In genomic region chr1:221804303-221804702, GRCh38 we compare ENCODE assay signal across 19 cellular contexts.
DNase-seq lines count a peak whose midpoint lies in the region; ATAC-seq and TF ChIP-seq lines count a peak whose summit lies in the region.
"Had no signal": no experiment of that assay in that cellular context is flagged by ENCODE, and none has a peak within 500 bp of the region (broad histone marks: within the 10 kb centered on the region; RNA-seq: fewer than 3 reads in every experiment).

No MANE protein-coding gene starts in this region.

- no peaks in the 10 kb centered on the region for H3K9me3 ChIP-seq in IMR-90 (ENCODE audit: control insufficient read depth, insufficient read depth, low read length)
- H3K9me3 ChIP-seq in body of pancreas = no peaks in the 10 kb centered on the region
- peaks cover 0 to 7% (median 3%) of the 10 kb centered on the region in 4 donors for H3K9me3 ChIP-seq in stomach
- H3K9me3 ChIP-seq: A549 had no signal

- no peaks in the 10 kb centered on the region for H3K27me3 Mint-ChIP-seq in activated naive CD8-positive, alpha-beta T cell treated with anti-CD3 and anti-CD28 coated beads, Interleukin-2, amount 50 U/mL, for 24 hours
- H3K27me3 Mint-ChIP-seq: CD4-positive, alpha-beta T cell had no signal

- H3K9ac ChIP-seq in IMR-90 (ENCODE audit: low read depth, low read length) = no peak overlapping the region
- H3K9ac ChIP-seq: GM23248 had no signal

- H3K79me1 ChIP-seq in IMR-90 (ENCODE audit: low read depth in 1 of 2, low read length in 2 of 2) = no peaks in the 10 kb centered on the region

- H2BK5ac ChIP-seq in IMR-90 (ENCODE audit: low read depth, low read length, poor library complexity, severe bottlenecking) = no peak overlapping the region

- TF ChIP-seq POLR2A in IMR-90 (IDR thresholded peaks at IDR 0.05; ENCODE audit: low read depth, low read length) (no peak), body of pancreas (IDR thresholded peaks at IDR 0.05) (no peak), stomach (IDR thresholded peaks at IDR 0.05) (no peak)

- H3K36me3 ChIP-seq in IMR-90 (ENCODE audit: control insufficient read depth, insufficient read depth, low read length) = no peaks in the 10 kb centered on the region
- H3K36me3 ChIP-seq in body of pancreas (replicated peaks in 1 of 2; ENCODE audit: insufficient read depth in 1 of 2, low read depth in 2 of 2) = no peaks in the 10 kb centered on the region
- no peaks in the 10 kb centered on the region for H3K36me3 ChIP-seq in stomach
- H3K36me3 ChIP-seq: HAP-1 had no signal

- ATAC-seq in IMR-90 (ENCODE audit: low read depth) (no peak), body of pancreas (peak; percentile 92), GM18511 (IDR thresholded peaks at IDR 0.05; ENCODE audit: unreplicated experiment) (no peak)
- ATAC-seq in activated naive CD8-positive, alpha-beta T cell treated with anti-CD3 and anti-CD28 coated beads, Interleukin-2, amount 50 U/mL, for 24 hours = no peak
- ATAC-seq: A549, GM12878 had no signal

- in situ Hi-C loops in IMR-90 (cut with MboI; ENCODE audit: low sequenced_read_pairs) = no loop called here

- H2BK15ac ChIP-seq in IMR-90 (ENCODE audit: low read depth, low read length) = peak overlapping the region; percentile 79; the same call in 2 of the 3 replicates

- CTCF ChIA-PET in IMR-90 (lab: Yijun Ruan, JAX) = no interaction called here

- H4K20me1 ChIP-seq in IMR-90 (ENCODE audit: insufficient read depth, low read length) = no peaks in the 10 kb centered on the region

- no peak overlapping the region for H3K4me2 ChIP-seq in IMR-90 (ENCODE audit: low read depth, low read length)
- H3K4me2 ChIP-seq: A549 had no signal

- H2AK9ac ChIP-seq in IMR-90 (replicated peaks; ENCODE audit: low read depth, low read length, poor library complexity) = no peak overlapping the region

- H2AK5ac ChIP-seq in IMR-90 (ENCODE audit: low read depth, low read length) = no peak overlapping the region

- no peak overlapping the region for H3K14ac ChIP-seq in IMR-90 (replicated peaks; ENCODE audit: low read depth, low read length)

- TF ChIP-seq EP300 in stomach (IDR thresholded peaks at IDR 0.05) = no peak

- H4K8ac ChIP-seq in IMR-90 (ENCODE audit: low read depth in 2 of 2, low read length in 2 of 2) = no peak overlapping the region; a peak in 1 of 4 replicates

- no peak for TF ChIP-seq CTCF in IMR-90 (conservative IDR thresholded peaks at IDR 0.05; ENCODE audit: low read depth, low read length)
- no peak for TF ChIP-seq CTCF in body of pancreas (IDR thresholded peaks at IDR 0.05)
- no peak for TF ChIP-seq CTCF in stomach (IDR thresholded peaks at IDR 0.05)

- intact Hi-C loops in IMR-90 (cut with micrococcal nuclease) (loop anchor here (5.0 kb wide), 1 partner anchor 653 kb away; no protein-coding TSS in a partner anchor), body of pancreas (cut with DNase I) (no loop called here), stomach (cut with DNase I; ENCODE audit: low total_unique reads) (no loop called here)

- peak; percentile 42 for DNase-seq in NCI-H82 (lab: John Stamatoyannopoulos, UW)
- DNase-seq in NCI-H82 treated with DMSO at 0.1 percent for 48 hours (lab: John Stamatoyannopoulos, UW; ENCODE audit: unreplicated experiment) = no peak
- no peak for DNase-seq in IMR-90
- DNase-seq in body of pancreas = peak in 2 of 4 donors; percentile 10 to 22
- no peak for DNase-seq in activated naive CD8-positive, alpha-beta T cell treated with anti-CD3 and anti-CD28 coated beads, Interleukin-2, amount 50 U/mL, for 24 hours
- no peak for DNase-seq in T-helper 2 cell
- no peak for DNase-seq in stomach
- DNase-seq: AML-193; Caco-2; CD4-positive, alpha-beta T cell; DMS153; DMS79; GM23248 had no signal

- POLR2A ChIA-PET in IMR-90 (lab: Charles Lee; ENCODE audit: unreplicated experiment) = no interaction called here

- no peak overlapping the region for H3K4me3 Mint-ChIP-seq in activated naive CD8-positive, alpha-beta T cell treated with anti-CD3 and anti-CD28 coated beads, Interleukin-2, amount 50 U/mL, for 24 hours
- H3K4me3 Mint-ChIP-seq: CD4-positive, alpha-beta T cell had no signal

- no peak overlapping the region for H4K91ac ChIP-seq in IMR-90 (ENCODE audit: insufficient read depth, low read depth, low read length)

- peak overlapping the region; percentile 66; the same call in 1 of the 2 replicates for H2BK20ac ChIP-seq in IMR-90 (ENCODE audit: low read depth, low read length)

- H3K27ac Mint-ChIP-seq in activated naive CD8-positive, alpha-beta T cell treated with anti-CD3 and anti-CD28 coated beads, Interleukin-2, amount 50 U/mL, for 24 hours = no peak overlapping the region
- H3K27ac Mint-ChIP-seq: CD4-positive, alpha-beta T cell had no signal

- H3K4me3 ChIP-seq in IMR-90 (ENCODE audit: insufficient read depth, low read depth, low read length) (no peak overlapping the region), body of pancreas (no peak overlapping the region), stomach (no peak overlapping the region)
- H3K4me3 ChIP-seq: A549, GM12878, GM23248, HAP-1 had no signal

- H3K23ac ChIP-seq in IMR-90 (ENCODE audit: low read depth, low read length) = no peak overlapping the region

- no peak overlapping the region for H4K5ac ChIP-seq in IMR-90 (ENCODE audit: low read depth, low read length)

- no peak overlapping the region for H3K18ac ChIP-seq in IMR-90 (ENCODE audit: low read depth, low read length)

- peaks cover 8% of the 10 kb centered on the region; the same call in 1 of the 2 replicates for H3K9me1 ChIP-seq in IMR-90 (ENCODE audit: insufficient read depth, low read length)

- H3K4me1 ChIP-seq in IMR-90 (ENCODE audit: control insufficient read depth, insufficient read depth, low read length) (peaks cover 18% of the 10 kb centered on the region), body of pancreas (peaks cover 19% of the 10 kb centered on the region), stomach (no peaks in the 10 kb centered on the region)
- H3K4me1 ChIP-seq: Caco-2 had no signal

- H3K27ac ChIP-seq in IMR-90 (ENCODE audit: insufficient read depth, low read length) (no peak overlapping the region), body of pancreas (peak overlapping the region in 1 of 4 donors; percentile 29), stomach (no peak overlapping the region)
- H3K27ac ChIP-seq: 22Rv1, A549, C4-2B, GM23248 had no signal

- BruUV-seq in IMR-90 (replicated peaks; lab: Mats Ljungman, UMichigan) = no TSS peak

- peaks cover 6% of the 10 kb centered on the region for H3K36me3 Mint-ChIP-seq in activated naive CD8-positive, alpha-beta T cell treated with anti-CD3 and anti-CD28 coated beads, Interleukin-2, amount 50 U/mL, for 24 hours (ENCODE audit: low read depth)

- dilution Hi-C loops in IMR-90 (cut with HindIII; ENCODE audit: low sequenced_read_pairs, unreplicated experiment) = no loop called here

- H2AFZ ChIP-seq in IMR-90 (replicated peaks; ENCODE audit: low read length, poor library complexity) = no peak overlapping the region
- H2AFZ ChIP-seq: GM23248 had no signal

- TF ChIP-seq RAD21 in IMR-90 (IDR thresholded peaks at IDR 0.05; ENCODE audit: low read length) = no peak

- WGBS in IMR-90 (ENCODE audit: extremely low coverage in 2 of 2, insufficient read length in 1 of 2), 2 experiments = no CpG with 5 or more reads among the region's 3 CpGs
- WGBS in body of pancreas, 2 donors = 14 to 23% methylated on average over 3 of the region's 3 CpGs
- WGBS in stomach, 5 donors = 19 to 50% (median 45%) methylated on average over 3 of the region's 3 CpGs

- no peak overlapping the region; the same call in 1 of the 2 replicates for H2BK120ac ChIP-seq in IMR-90 (ENCODE audit: low read depth, low read length)

- H3K27me3 ChIP-seq in IMR-90 (ENCODE audit: control insufficient read depth, insufficient read depth, low read length) = no peaks in the 10 kb centered on the region
- no peaks in the 10 kb centered on the region for H3K27me3 ChIP-seq in body of pancreas
- H3K27me3 ChIP-seq in stomach = no peaks in the 10 kb centered on the region

- H3K4ac ChIP-seq in IMR-90 (ENCODE audit: low read depth, low read length) = 0 out of 2 replicates have a peak overlapping the region, but pooled peaks have one; percentile 41

- H3K56ac ChIP-seq in IMR-90 (ENCODE audit: extremely low read depth, insufficient read depth, low read length) = no peak overlapping the region

- peaks cover 16% of the 10 kb centered on the region for H3K9me3 Mint-ChIP-seq in activated naive CD8-positive, alpha-beta T cell treated with anti-CD3 and anti-CD28 coated beads, Interleukin-2, amount 50 U/mL, for 24 hours
- H3K9me3 Mint-ChIP-seq: CD4-positive, alpha-beta T cell had no signal

- H3K4me1 Mint-ChIP-seq in activated naive CD8-positive, alpha-beta T cell treated with anti-CD3 and anti-CD28 coated beads, Interleukin-2, amount 50 U/mL, for 24 hours = peaks cover 54% of the 10 kb centered on the region

TF ChIP-seq in IMR-90, 13 proteins besides CTCF, POLR2A, EP300 and RAD21 (continues in another document):
- no peak for TF ChIP-seq MXI1 (IDR thresholded peaks at IDR 0.05; ENCODE audit: borderline replicate concordance, low read depth, low read length)
- TF ChIP-seq SMC3 (IDR thresholded peaks at IDR 0.05; ENCODE audit: low read depth, low read length) = no peak
- no peak for TF ChIP-seq BHLHE40 (IDR thresholded peaks at IDR 0.05; ENCODE audit: low read depth, low read length)
- TF ChIP-seq RCOR1 (IDR thresholded peaks at IDR 0.05; ENCODE audit: insufficient replicate concordance, low read length) = no peak
- no peak for TF ChIP-seq CHD1 (IDR thresholded peaks at IDR 0.05; ENCODE audit: low read depth, low read length)
- no peak for TF ChIP-seq MAZ (IDR thresholded peaks at IDR 0.05; ENCODE audit: borderline replicate concordance, low read depth, low read length)
- TF ChIP-seq CEBPB (IDR thresholded peaks at IDR 0.05; ENCODE audit: low read depth, low read length) = no peak
- no peak for TF ChIP-seq USF2 (IDR thresholded peaks at IDR 0.05; ENCODE audit: low read depth, low read length)
- TF ChIP-seq MAFK (IDR thresholded peaks at IDR 0.05; ENCODE audit: low read depth, low read length) = no peak
- TF ChIP-seq FOS (IDR thresholded peaks at IDR 0.05; ENCODE audit: low read depth, low read length) = no peak
- TF ChIP-seq RFX5 (IDR thresholded peaks at IDR 0.05; ENCODE audit: low read depth, low read length) = no peak
